ENCODE assay signal across 8 cellular contexts in the genomic region with DNA sequence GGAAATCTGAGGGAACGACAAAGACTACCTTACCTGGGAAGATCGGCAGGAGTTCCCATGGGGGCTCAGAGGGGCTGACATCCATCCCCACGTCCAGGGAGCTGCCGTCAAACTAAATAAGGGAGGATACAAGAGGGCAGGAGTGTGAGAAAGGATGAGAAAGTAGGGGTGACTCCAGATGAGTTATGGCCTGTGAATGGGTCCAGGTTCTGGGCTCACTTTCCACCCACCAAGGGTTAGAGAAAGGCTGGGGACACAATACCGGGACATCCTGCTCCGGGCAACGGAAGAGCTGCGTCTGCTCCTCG. TPM values are rescaled to one million over a fixed set of nuclear protein-coding genes. Genes with fewer than 3 reads are reported as not detected.
DNase-seq lines count a peak whose midpoint lies in the region; ATAC-seq and TF ChIP-seq lines count a peak whose summit lies in the region.

No MANE protein-coding gene starts in this region.

- H3K27me3 ChIP-seq in SU-DHL-6 (ENCODE audit: low read length) (no peaks in the 10 kb centered on the region), rectal smooth muscle tissue (ENCODE audit: control insufficient read depth, insufficient read depth, low read length) (no peaks in the 10 kb centered on the region)

- no peak overlapping the region for H2AFZ ChIP-seq in SU-DHL-6 (ENCODE audit: low read depth, low read length, severe bottlenecking)

- no peaks in the 10 kb centered on the region for H4K20me1 ChIP-seq in SU-DHL-6 (ENCODE audit: low read depth, low read length)

- peak overlapping the region; percentile 73 for H3K4me3 ChIP-seq in GM08714 (ENCODE audit: low read length)
- H3K4me3 ChIP-seq in SU-DHL-6 (ENCODE audit: insufficient read depth, low read length, poor library complexity, severe bottlenecking): peak overlapping the region; percentile 88
- H3K4me3 ChIP-seq in fibroblast of pulmonary artery (replicated peaks; ENCODE audit: low read depth, low read length): peak overlapping the region; percentile 100
- peak overlapping the region; percentile 88 for H3K4me3 ChIP-seq in rectal smooth muscle tissue (ENCODE audit: low read length)

- H3K9me2 ChIP-seq in SU-DHL-6 (replicated peaks; ENCODE audit: insufficient read depth, low read length): no peaks in the 10 kb centered on the region

- no peak for ATAC-seq in omental fat pad (ENCODE audit: low FRiP score)

- no peak for TF ChIP-seq CTCF in SU-DHL-6 (IDR thresholded peaks at IDR 0.05; ENCODE audit: insufficient read depth, low read length, poor library complexity, severe bottlenecking)
- no peak for TF ChIP-seq CTCF in fibroblast of pulmonary artery (IDR thresholded peaks at IDR 0.05; ENCODE audit: low read length, missing control alignments)
- no peak for TF ChIP-seq CTCF in omental fat pad (IDR thresholded peaks at IDR 0.05)

- peaks cover 32% of the 10 kb centered on the region for H3K79me2 ChIP-seq in SU-DHL-6 (ENCODE audit: insufficient read depth, low read length)

- no peaks in the 10 kb centered on the region for H3K9me3 ChIP-seq in SU-DHL-6 (ENCODE audit: insufficient read depth, low read length)

- H3K4me2 ChIP-seq in SU-DHL-6 (ENCODE audit: low read depth, low read length, poor library complexity, severe bottlenecking): peak overlapping the region; percentile 65

- H3K36me3 ChIP-seq in SU-DHL-6 (ENCODE audit: low read length) (peaks cover 8% of the 10 kb centered on the region; the same call in 1 of the 2 replicates), rectal smooth muscle tissue (ENCODE audit: control insufficient read depth, insufficient read depth, low read length) (peaks cover 11% of the 10 kb centered on the region)

- H3K27ac ChIP-seq in SU-DHL-6 (ENCODE audit: low read depth, low read length) (peak overlapping the region; percentile 57; the same call in 1 of the 2 replicates), rectal smooth muscle tissue (ENCODE audit: low read depth, low read length) (no peak overlapping the region)

- H3F3A ChIP-seq in SU-DHL-6 (ENCODE audit: insufficient read depth): peaks cover 9% of the 10 kb centered on the region; the same call in 1 of the 2 replicates

- H3K4me1 ChIP-seq in rectal smooth muscle tissue (ENCODE audit: control insufficient read depth, insufficient read depth, low read length): peaks cover 14% of the 10 kb centered on the region

- H3K9ac ChIP-seq in SU-DHL-6 (ENCODE audit: low read length) (peak overlapping the region; percentile 78), rectal smooth muscle tissue (ENCODE audit: low read length) (peak overlapping the region; percentile 47)

- DNase-seq in fibroblast of pulmonary artery (ENCODE audit: low read depth) (no peak), SHP77 (lab: John Stamatoyannopoulos, UW) (no peak), omental fat pad (ENCODE audit: low spot score) (no peak), mesenteric fat pad (ENCODE audit: low spot score) (no peak), NCI-H446 treated with DMSO at 0.1 percent for 48 hours (lab: John Stamatoyannopoulos, UW) (no peak)

RNA-seq across cellular contexts. Expression of a gene that starts 0.7 kb away (rescaled TPM):
- total RNA-seq in omental fat pad (10 to 100 TPM; 23.2 to 44.3 (median 24.4) TPM), mesenteric fat pad (46.6 TPM)

RNA-seq across cellular contexts. Expression of a gene that starts 2.7 kb away (rescaled TPM):
- total RNA-seq in omental fat pad: 1 to 10 TPM; 2.1 to 3.9 (median 2.7) TPM
- total RNA-seq in mesenteric fat pad: 4.3 TPM

RNA-seq across cellular contexts. Expression of a gene that starts 18.2 kb away (rescaled TPM):
- total RNA-seq in omental fat pad (100 to 1,000 TPM; 129 to 311 (median 137) TPM), mesenteric fat pad (187 TPM)

RNA-seq across cellular contexts. Expression of a gene that starts 24.4 kb away (rescaled TPM):
- 1 to 10 TPM in 1 of 4 donors, under 1 TPM in 3; 0.24 to 1.0 (median 0.34) TPM for total RNA-seq in omental fat pad
- total RNA-seq in mesenteric fat pad: 1.0 TPM

RNA-seq across cellular contexts. Expression of a gene that starts 26.6 kb away (rescaled TPM):
- total RNA-seq in omental fat pad (100 to 1,000 TPM in 1 of 4 donors, 10 to 100 TPM in 3; 21.5 to 161 (median 34.3) TPM), mesenteric fat pad (24.4 TPM)
